10 cellular contexts compared by ENCODE assay signal in genomic region chr11:30635401-30635989, GRCh38.
DNase-seq lines count a peak whose midpoint lies in the region; ATAC-seq lines count a peak whose summit lies in the region.
"Had no signal": no experiment of that assay in that cellular context is flagged by ENCODE, and none has a peak within 500 bp of the region (broad histone marks: within the 10 kb centered on the region; RNA-seq: fewer than 3 reads in every experiment).

No MANE protein-coding gene starts in this region.

- no peaks in the 10 kb centered on the region for H3K4me1 ChIP-seq in HUES6 (ENCODE audit: control insufficient read depth, insufficient read depth, low read length)

- H3K9ac ChIP-seq in HUES6 (ENCODE audit: low read length): no peak overlapping the region

- ATAC-seq in HG03521 (IDR thresholded peaks at IDR 0.05; ENCODE audit: unreplicated experiment): no peak

- no peaks in the 10 kb centered on the region for H3K9me3 ChIP-seq in HUES6 (ENCODE audit: control insufficient read depth, insufficient read depth, low read depth, low read length)

- H3K27me3 ChIP-seq in HUES6 (ENCODE audit: control insufficient read depth, insufficient read depth, low read length): no peaks in the 10 kb centered on the region

- H3K4me3 ChIP-seq in HUES6 (ENCODE audit: low read depth, low read length): peak overlapping the region; percentile 43

- no peaks in the 10 kb centered on the region for H3K36me3 ChIP-seq in HUES6 (ENCODE audit: control insufficient read depth, insufficient read depth, low read length)
- H3K36me3 ChIP-seq: WERI-Rb-1 had no signal

- DNase-seq in amniotic epithelial cell (ENCODE audit: low read depth) (peak; percentile 27), iPS DF 19.7 (ENCODE audit: low read depth, low spot score) (peak; percentile 57), retina (peak; percentile 88), NCI-H2029 treated with DMSO at 0.1 percent for 48 hours (lab: John Stamatoyannopoulos, UW) (no peak), T1000 (lab: John Stamatoyannopoulos, UW) (no peak)
- no peak for DNase-seq in stimulated activated CD4-positive, alpha-beta T cell treated with anti-CD3 and anti-CD28 coated beads, Interleukin-2, amount 100 ng/mL, for 24 hours
- DNase-seq: activated naive CD4-positive, alpha-beta T cell treated with anti-CD3 and anti-CD28 coated beads, Interleukin-2, amount 10 ng/mL, durations not matched to agents 7 days and 5 days; WERI-Rb-1 had no signal

- H3K27ac ChIP-seq in HUES6 (ENCODE audit: low read depth, low read length): no peak overlapping the region
- H3K27ac ChIP-seq: WERI-Rb-1 had no signal

Comparison
In these comparisons a context has a peak if more than half of its experiments do, and no peak if none do; other contexts are left out.
1. DNase-seq: peak in amniotic epithelial cell (single experiment), iPS DF 19.7 (single experiment) and retina (single experiment); none in NCI-H2029 treated with DMSO at 0.1 percent for 48 hours (single experiment), T1000 (single experiment) and stimulated activated CD4-positive, alpha-beta T cell treated with anti-CD3 and anti-CD28 coated beads, Interleukin-2, amount 100 ng/mL, for 24 hours (0 of 2).